ENCODE assay signal across 2 cellular contexts in the genomic region with DNA sequence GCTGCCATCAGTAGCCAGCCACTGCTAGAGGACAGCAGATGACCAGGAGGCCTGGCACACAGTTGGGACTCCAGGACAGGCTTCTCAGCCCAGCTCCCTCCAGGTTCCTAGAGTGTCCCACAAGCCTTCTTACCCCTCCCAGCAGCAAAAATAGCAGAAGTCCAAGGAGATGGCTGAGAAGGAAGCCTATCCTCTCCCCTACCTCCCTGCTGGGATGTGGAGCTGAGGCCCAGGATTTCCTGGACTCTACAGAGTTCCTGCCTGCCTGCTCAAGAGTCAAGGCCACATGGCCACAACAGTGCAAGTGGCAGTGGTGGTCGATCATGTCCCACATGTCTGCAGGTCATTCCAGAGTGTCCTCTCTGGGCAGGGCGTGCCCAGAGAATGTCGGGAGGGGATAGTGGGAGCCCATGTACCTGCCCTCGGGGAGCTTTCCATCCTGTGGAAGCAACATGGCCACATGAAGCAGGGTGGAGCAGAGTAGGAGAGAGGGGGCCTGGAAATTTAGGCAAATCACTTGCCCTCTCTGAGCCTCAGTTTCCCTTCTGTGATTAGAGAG.
TF ChIP-seq lines count a peak whose summit lies in the region.

No MANE protein-coding gene starts in this region.

TF ChIP-seq in IMR-90, 13 proteins besides CTCF, POLR2A, EP300 and RAD21:
- TF ChIP-seq CHD1 (IDR thresholded peaks at IDR 0.05; ENCODE audit: low read depth, low read length) = no peak

TF ChIP-seq in K562, 482 proteins besides CTCF, POLR2A, EP300 and RAD21:
- no peak for TF ChIP-seq PTBP1 (IDR thresholded peaks at IDR 0.05; ENCODE audit: low read depth, low read length)
- no peak for TF ChIP-seq COPS2 (conservative IDR thresholded peaks at IDR 0.05)
- TF ChIP-seq ZNF316 (IDR thresholded peaks at IDR 0.05) = peak; percentile 73
- TF ChIP-seq CHAMP1 (IDR thresholded peaks at IDR 0.05) = no peak
- TF ChIP-seq, protein P1, sequence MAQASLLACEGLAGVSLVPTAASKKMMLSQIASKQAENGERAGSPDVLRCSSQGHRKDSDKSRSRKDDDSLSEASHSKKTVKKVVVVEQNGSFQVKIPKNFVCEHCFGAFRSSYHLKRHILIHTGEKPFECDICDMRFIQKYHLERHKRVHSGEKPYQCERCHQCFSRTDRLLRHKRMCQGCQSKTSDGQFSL (CRISPR knock-in tag; IDR thresholded peaks at IDR 0.05) = 0 out of 2 replicates have a peak, but pooled peaks have one; percentile 19
- TF ChIP-seq, protein P1 (tag; IDR thresholded peaks at IDR 0.05) = no peak
- 0 out of 4 replicates have a peak, but pooled peaks have one; percentile 7 to 17 for TF ChIP-seq TRIM24 (IDR thresholded peaks at IDR 0.05)
